ENCODE assay signal across 15 cellular contexts in genomic region chr6:51473996-51474975, GRCh38.
"Had no signal": no experiment of that assay in that cellular context is flagged by ENCODE, and none has a peak within 500 bp of the region (broad histone marks: within the 10 kb centered on the region; RNA-seq: fewer than 3 reads in every experiment).

No MANE protein-coding gene starts in this region.

- DNase-seq: activated CD4-positive, alpha-beta T cell treated with anti-CD3 and anti-CD28 coated beads for 4 hours; activated CD8-positive, alpha-beta memory T cell treated with anti-CD3 and anti-CD28 coated beads, Interleukin-2, amount 50 U/mL, for 4 hours; activated CD8-positive, alpha-beta T cell treated with anti-CD3 and anti-CD28 coated beads for 36 hours; activated naive CD4-positive, alpha-beta T cell; hippocampal formation; lower lobe of right lung; naive thymus-derived CD4-positive, alpha-beta T cell; right lobe of liver; T-cell; T1000; transverse colon; WERI-Rb-1 had no signal

- H3K36me3 ChIP-seq: ascending aorta, cardiac muscle cell, gastroesophageal sphincter, lower lobe of right lung, right lobe of liver, transverse colon, WERI-Rb-1 had no signal

- H3K4me1 ChIP-seq: ascending aorta, gastroesophageal sphincter, lower lobe of right lung had no signal

- H3K27ac ChIP-seq: ascending aorta, cardiac muscle cell, gastroesophageal sphincter, lower lobe of right lung, right lobe of liver, transverse colon, WERI-Rb-1 had no signal

- H3K27me3 ChIP-seq: ascending aorta, cardiac muscle cell, gastroesophageal sphincter, right lobe of liver, transverse colon had no signal

- H3K4me3 ChIP-seq: ascending aorta, cardiac muscle cell, gastroesophageal sphincter, lower lobe of right lung, right lobe of liver, transverse colon had no signal

- H3K9me3 ChIP-seq: ascending aorta, gastroesophageal sphincter, lower lobe of right lung, right lobe of liver, transverse colon had no signal
